ENCODE assay signal across 16 cellular contexts in the genomic region with DNA sequence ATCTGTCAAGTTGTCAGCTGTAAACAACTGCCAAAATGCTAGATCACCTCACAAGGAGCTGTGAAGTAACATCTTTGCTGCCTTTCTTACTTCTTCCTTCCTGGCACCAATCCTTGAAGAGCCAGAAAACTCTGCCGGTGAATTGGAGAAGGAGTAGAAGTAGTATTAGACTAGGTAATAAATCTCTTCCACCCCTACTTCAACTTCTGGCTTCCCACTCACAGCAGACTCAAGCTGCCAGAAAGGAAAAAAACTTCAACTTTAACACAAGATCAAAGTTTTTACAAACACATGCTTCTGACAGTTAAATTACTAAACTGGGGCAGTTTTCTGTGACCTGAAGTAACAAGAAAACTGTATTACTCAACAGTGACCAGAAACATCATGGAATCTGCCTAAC.
A peak's percentile ranks its signal among the peaks of the same experiment; 100 is the strongest.
DNase-seq lines count a peak whose midpoint lies in the region; ATAC-seq, FAIRE-seq and TF ChIP-seq lines count a peak whose summit lies in the region.
"Had no signal": no experiment of that assay in that cellular context is flagged by ENCODE, and none has a peak within 500 bp of the region (broad histone marks: within the 10 kb centered on the region; RNA-seq: fewer than 3 reads in every experiment).

No MANE protein-coding gene starts in this region.

- H3K9me3 Mint-ChIP-seq in MCF 10A (ENCODE audit: unreplicated experiment) (no peaks in the 10 kb centered on the region), astrocyte (ENCODE audit: unreplicated experiment) (no peaks in the 10 kb centered on the region), endothelial cell (ENCODE audit: unreplicated experiment) (no peaks in the 10 kb centered on the region)
- H3K9me3 Mint-ChIP-seq: activated naive CD8-positive, alpha-beta T cell treated with anti-CD3 and anti-CD28 coated beads, Interleukin-2, amount 50 U/mL, for 24 hours had no signal

- CTCF ChIA-PET in MCF 10A (lab: Yijun Ruan, JAX): interaction anchor here (0.5 to 1.5 kb wide), 6 partner anchors 14 to 1063 kb away, joined by 3 to 6 read pairs (median 3); no protein-coding TSS in a partner anchor

- intact Hi-C loops in MCF 10A (cut with micrococcal nuclease): no loop called here
- intact Hi-C loops in breast epithelium (cut with DNase I; ENCODE audit: low total_unique reads): no loop called here
- intact Hi-C loops in left lung (cut with DNase I): no loop called here

- no peak overlapping the region for H2AFZ ChIP-seq in astrocyte (ENCODE audit: low read depth, low read length)

- H3K4me1 ChIP-seq in breast epithelium (no peaks in the 10 kb centered on the region), astrocyte (ENCODE audit: insufficient read depth, low read length) (no peaks in the 10 kb centered on the region), left lung (peaks cover 6 to 26% of the 10 kb centered on the region in 2 donors)

- H4K20me1 ChIP-seq in astrocyte (ENCODE audit: insufficient read depth, low read length): no peaks in the 10 kb centered on the region

- H3K4me1 Mint-ChIP-seq in MCF 10A (ENCODE audit: insufficient read depth, unreplicated experiment): peaks cover 29% of the 10 kb centered on the region
- H3K4me1 Mint-ChIP-seq in astrocyte (ENCODE audit: low read depth, unreplicated experiment): peaks cover 4% of the 10 kb centered on the region
- H3K4me1 Mint-ChIP-seq in endothelial cell (ENCODE audit: unreplicated experiment): no peaks in the 10 kb centered on the region
- H3K4me1 Mint-ChIP-seq: activated naive CD8-positive, alpha-beta T cell treated with anti-CD3 and anti-CD28 coated beads, Interleukin-2, amount 50 U/mL, for 24 hours; natural killer cell had no signal

- H3K27ac ChIP-seq in breast epithelium: peak overlapping the region in 1 of 2 donors; percentile 53
- no peak overlapping the region for H3K27ac ChIP-seq in astrocyte (ENCODE audit: low read depth, low read length)
- peak overlapping the region in 1 of 2 donors; percentile 65 for H3K27ac ChIP-seq in left lung
- H3K27ac ChIP-seq: SK-N-MC, tibial artery had no signal

- no TSS peak for BruUV-seq in MCF 10A (replicated peaks; lab: Mats Ljungman, UMichigan)

- no peaks in the 10 kb centered on the region for H3K79me2 ChIP-seq in astrocyte (ENCODE audit: insufficient read depth, low read length)

- FAIRE-seq in astrocyte (lab: Jason Lieb, UNC): peak; percentile 23

- no peak overlapping the region for H3K4me3 ChIP-seq in breast epithelium
- H3K4me3 ChIP-seq in astrocyte (ENCODE audit: insufficient read depth, low read depth, low read length): no peak overlapping the region
- no peak overlapping the region for H3K4me3 ChIP-seq in left lung
- H3K4me3 ChIP-seq: SK-N-MC, tibial artery had no signal

- H3K36me3 ChIP-seq in breast epithelium (no peaks in the 10 kb centered on the region), astrocyte (ENCODE audit: insufficient read depth, low read length) (no peaks in the 10 kb centered on the region), left lung (no peaks in the 10 kb centered on the region)
- H3K36me3 ChIP-seq: tibial artery had no signal

- no peaks in the 10 kb centered on the region for H3K27me3 Mint-ChIP-seq in MCF 10A (ENCODE audit: insufficient read depth, unreplicated experiment)
- H3K27me3 Mint-ChIP-seq in astrocyte (ENCODE audit: low read depth, unreplicated experiment): no peaks in the 10 kb centered on the region
- H3K27me3 Mint-ChIP-seq in endothelial cell (ENCODE audit: unreplicated experiment): no peaks in the 10 kb centered on the region

- DNase-seq in MCF 10A (ENCODE audit: unreplicated experiment): peak; percentile 23
- no peak for DNase-seq in breast epithelium (ENCODE audit: low spot score in 2 of 2)
- peak; percentile 10 for DNase-seq in astrocyte (ENCODE audit: low read depth)
- no peak for DNase-seq in left lung
- no peak for DNase-seq in NCI-H345 treated with DMSO at 0.1 percent for 48 hours (lab: John Stamatoyannopoulos, UW; ENCODE audit: unreplicated experiment)
- no peak for DNase-seq in endothelial cell (ENCODE audit: low spot score)
- DNase-seq: activated naive CD8-positive, alpha-beta T cell treated with anti-CD3 and anti-CD28 coated beads, Interleukin-2, amount 50 U/mL, for 24 hours; activated T-cell treated with anti-CD3 and anti-CD28 coated beads for 4 hours; COR-L47; glutamatergic neuron; natural killer cell; NCI-H82; tibial artery had no signal

- H3K9me3 ChIP-seq in breast epithelium (no peaks in the 10 kb centered on the region), astrocyte (ENCODE audit: insufficient read depth, low read depth, low read length) (no peaks in the 10 kb centered on the region), left lung (no peaks in the 10 kb centered on the region)
- H3K9me3 ChIP-seq: tibial artery had no signal

- TF ChIP-seq CTCF in MCF 10A (IDR thresholded peaks at IDR 0.05; ENCODE audit: unreplicated experiment) (no peak), breast epithelium (IDR thresholded peaks at IDR 0.05) (no peak), astrocyte (IDR thresholded peaks at IDR 0.05; ENCODE audit: insufficient read depth, low read depth, low read length) (no peak), left lung (IDR thresholded peaks at IDR 0.05) (no peak), endothelial cell (IDR thresholded peaks at IDR 0.05; ENCODE audit: unreplicated experiment) (no peak)

- no peak overlapping the region for H3K4me2 ChIP-seq in astrocyte (ENCODE audit: low read length)

- H3K9ac ChIP-seq in astrocyte (ENCODE audit: low read length): no peak overlapping the region

- no peaks in the 10 kb centered on the region for H3K36me3 Mint-ChIP-seq in MCF 10A (ENCODE audit: insufficient read depth, unreplicated experiment)
- no peaks in the 10 kb centered on the region for H3K36me3 Mint-ChIP-seq in astrocyte (ENCODE audit: low read depth, unreplicated experiment)
- no peaks in the 10 kb centered on the region for H3K36me3 Mint-ChIP-seq in endothelial cell (ENCODE audit: low read depth, unreplicated experiment)
- H3K36me3 Mint-ChIP-seq: natural killer cell had no signal

- H3K4me3 Mint-ChIP-seq in MCF 10A (ENCODE audit: unreplicated experiment) (no peak overlapping the region), astrocyte (ENCODE audit: unreplicated experiment) (no peak overlapping the region), endothelial cell (ENCODE audit: unreplicated experiment) (no peak overlapping the region)
- H3K4me3 Mint-ChIP-seq: activated naive CD8-positive, alpha-beta T cell treated with anti-CD3 and anti-CD28 coated beads, Interleukin-2, amount 50 U/mL, for 24 hours; natural killer cell had no signal

- ATAC-seq in left lung: peak; percentile 45
- no peak for ATAC-seq in activated CD4-positive, CD25-positive, alpha-beta regulatory T cell treated with anti-CD3 and anti-CD28 coated beads, Interleukin-2, amount 50 U/mL, for 24 hours
- no peak for ATAC-seq in GM18870 (IDR thresholded peaks at IDR 0.05; ENCODE audit: unreplicated experiment)
- ATAC-seq: activated naive CD8-positive, alpha-beta T cell treated with anti-CD3 and anti-CD28 coated beads, Interleukin-2, amount 50 U/mL, for 24 hours had no signal

- peak overlapping the region; percentile 1 for H3K27ac Mint-ChIP-seq in MCF 10A (ENCODE audit: low read depth, unreplicated experiment)
- H3K27ac Mint-ChIP-seq in astrocyte (ENCODE audit: unreplicated experiment): no peak overlapping the region
- no peak overlapping the region for H3K27ac Mint-ChIP-seq in endothelial cell (ENCODE audit: unreplicated experiment)
- H3K27ac Mint-ChIP-seq: activated naive CD8-positive, alpha-beta T cell treated with anti-CD3 and anti-CD28 coated beads, Interleukin-2, amount 50 U/mL, for 24 hours; natural killer cell had no signal

- TF ChIP-seq POLR2A in breast epithelium (IDR thresholded peaks at IDR 0.05): no peak

- POLR2A ChIA-PET in MCF 10A (lab: Yijun Ruan, JAX): interaction anchor here (0.6 to 1.1 kb wide), 5 partner anchors 9 to 198 kb away, joined by 3 to 7 read pairs (median 4); a partner anchor contains a TSS

- H3K27me3 ChIP-seq in breast epithelium (no peaks in the 10 kb centered on the region), astrocyte (ENCODE audit: insufficient read depth, low read length) (no peaks in the 10 kb centered on the region), left lung (no peaks in the 10 kb centered on the region)
- H3K27me3 ChIP-seq: tibial artery had no signal

Comparison
In these comparisons a context has a peak if more than half of its experiments do, and no peak if none do; other contexts are left out.
1. DNase-seq: peak in MCF 10A (single experiment) and astrocyte (single experiment); none in breast epithelium (0 of 2), left lung (0 of 2), NCI-H345 treated with DMSO at 0.1 percent for 48 hours (single experiment) and endothelial cell (single experiment).